Comparison of ENCODE assay signal across 8 cellular contexts in genomic region chr17:81398855-81399451, GRCh38. TPM values are rescaled to one million over a fixed set of nuclear protein-coding genes. Genes with fewer than 3 reads are reported as not detected.
DNase-seq lines count a peak whose midpoint lies in the region; ATAC-seq and TF ChIP-seq lines count a peak whose summit lies in the region.

No MANE protein-coding gene starts in this region.

- TF ChIP-seq POLR2A in thyroid gland (IDR thresholded peaks at IDR 0.05): no peak

- H3K4me3 ChIP-seq in left lung: peak overlapping the region; percentile 45 to 72
- peak overlapping the region; percentile 18 to 83 (median 59) for H3K4me3 ChIP-seq in thyroid gland (replicated peaks in 1 of 3)

- intact Hi-C loops in left lung (cut with DNase I) (loop anchor here (5.0 to 10.0 kb wide), 2 partner anchors 86 to 113 kb away; partner anchors contain the start of gene ACTG1 (in 1 of the 2)), thyroid gland (cut with DNase I) (loop anchor here (5.0 kb wide), 1 partner anchor 83 kb away; no protein-coding TSS in a partner anchor)

- peak overlapping the region; percentile 84 for H3K27ac Mint-ChIP-seq in activated T-cell treated with anti-CD3 and anti-CD28 coated beads, Interleukin-2, amount 50 U/mL, for 24 hours

- peaks cover 34% of the 10 kb centered on the region for H3K4me1 Mint-ChIP-seq in activated T-cell treated with anti-CD3 and anti-CD28 coated beads, Interleukin-2, amount 50 U/mL, for 24 hours (ENCODE audit: low read depth)

- ATAC-seq in left lung (no peak), HG02870 (IDR thresholded peaks at IDR 0.05; ENCODE audit: unreplicated experiment) (no peak)

- H3K4me1 ChIP-seq in left lung (peaks cover 39 to 91% of the 10 kb centered on the region in 2 donors), thyroid gland (peaks cover 39 to 52% of the 10 kb centered on the region in 2 donors)

- 5 to 6% methylated on average over 12 to 13 of the region's 51 CpGs for WGBS in thyroid gland, 2 donors

- peaks cover 76% of the 10 kb centered on the region for H3K27me3 Mint-ChIP-seq in activated T-cell treated with anti-CD3 and anti-CD28 coated beads, Interleukin-2, amount 50 U/mL, for 24 hours

- no peaks in the 10 kb centered on the region for H3K36me3 ChIP-seq in left lung
- no peaks in the 10 kb centered on the region for H3K36me3 ChIP-seq in thyroid gland

- H3K9me3 ChIP-seq in left lung (no peaks in the 10 kb centered on the region), thyroid gland (no peaks in the 10 kb centered on the region)

- peak overlapping the region; percentile 93 to 95 for H3K27ac ChIP-seq in left lung
- peak overlapping the region; percentile 86 to 97 (median 90) for H3K27ac ChIP-seq in thyroid gland

- H3K9me3 Mint-ChIP-seq in activated T-cell treated with anti-CD3 and anti-CD28 coated beads, Interleukin-2, amount 50 U/mL, for 24 hours: no peaks in the 10 kb centered on the region

- DNase-seq in activated T-cell treated with anti-CD3 and anti-CD28 coated beads, Interleukin-2, amount 50 U/mL, for 24 hours: no peak
- DNase-seq in activated T-cell treated with anti-CD3 and anti-CD28 coated beads, Interleukin-2, amount 50 U/mL, for 1 hour: no peak
- DNase-seq in amniotic epithelial cell (ENCODE audit: low read depth): peak; percentile 44
- no peak for DNase-seq in left lung
- peak in 1 of 2 donors; percentile 44 for DNase-seq in thyroid gland
- no peak for DNase-seq in activated CD8-positive, alpha-beta memory T cell treated with anti-CD3 and anti-CD28 coated beads, Interleukin-2, amount 50 U/mL, for 48 hours
- no peak for DNase-seq in stimulated activated CD4-positive, alpha-beta T cell treated with anti-CD3 and anti-CD28 coated beads, Interleukin-4, amount 100 ng/mL, for 1 hour

- no peaks in the 10 kb centered on the region for H3K36me3 Mint-ChIP-seq in activated T-cell treated with anti-CD3 and anti-CD28 coated beads, Interleukin-2, amount 50 U/mL, for 24 hours (ENCODE audit: low read depth)

- no peak for TF ChIP-seq CTCF in left lung (IDR thresholded peaks at IDR 0.05)
- TF ChIP-seq CTCF in thyroid gland (IDR thresholded peaks at IDR 0.05): no peak

- H3K27me3 ChIP-seq in left lung (peaks cover 0 to 79% of the 10 kb centered on the region in 2 donors), thyroid gland (no peaks in the 10 kb centered on the region)

- peak overlapping the region; percentile 65 for H3K4me3 Mint-ChIP-seq in activated T-cell treated with anti-CD3 and anti-CD28 coated beads, Interleukin-2, amount 50 U/mL, for 24 hours

RNA-seq across cellular contexts. Expression of gene BAHCC1, which starts 3.7 kb away (rescaled TPM):
- total RNA-seq in left lung (10 to 100 TPM; 13.6 to 19.8 TPM), thyroid gland (10 to 100 TPM; 13.7 to 33.7 (median 23.9) TPM)
